In genomic region chr14:77580964-77581505, GRCh38 we compare ENCODE assay signal across 9 cellular contexts. TPM values are rescaled to one million over a fixed set of nuclear protein-coding genes. Genes with fewer than 3 reads are reported as not detected.
DNase-seq lines count a peak whose midpoint lies in the region; ATAC-seq, FAIRE-seq and TF ChIP-seq lines count a peak whose summit lies in the region.
"Had no signal": no experiment of that assay in that cellular context is flagged by ENCODE, and none has a peak within 500 bp of the region (broad histone marks: within the 10 kb centered on the region; RNA-seq: fewer than 3 reads in every experiment).

No MANE protein-coding gene starts in this region.

- intact Hi-C loops in endothelial cell of umbilical vein (cut with micrococcal nuclease) (no loop called here), spleen (cut with DNase I; ENCODE audit: low total_unique reads) (no loop called here)

- H3K4me3 ChIP-seq in endothelial cell of umbilical vein (replicated peaks in 1 of 3; ENCODE audit: insufficient read depth in 1 of 3, low read depth in 1 of 3, low read length in 3 of 3) (peak overlapping the region in 1 of 3 experiments; percentile 53), spleen (peak overlapping the region in 2 of 8 donors; percentile 22 to 23)
- H3K4me3 ChIP-seq: lung had no signal

- no peak overlapping the region for H2AFZ ChIP-seq in endothelial cell of umbilical vein (ENCODE audit: low read depth, low read length)

- WGBS in spleen, 5 donors, result 19 to 32% (median 25%) methylated on average over 4 of the region's 4 CpGs

- H4K20me1 ChIP-seq in endothelial cell of umbilical vein (replicated peaks; ENCODE audit: control insufficient read depth, extremely low read depth, insufficient read depth, low read length), result no peaks in the 10 kb centered on the region

- H3K9ac ChIP-seq in endothelial cell of umbilical vein (replicated peaks; ENCODE audit: extremely low read depth, insufficient read depth, low read length), result peak overlapping the region; percentile 45

- H3K36me3 ChIP-seq in endothelial cell of umbilical vein (ENCODE audit: control insufficient read depth in 2 of 2, extremely low read depth in 1 of 2, insufficient read depth in 2 of 2, low read length in 2 of 2) (no peaks in the 10 kb centered on the region), spleen (peaks cover 0 to 29% (median 2%) of the 10 kb centered on the region in 6 donors)

- TF ChIP-seq CTCF in endothelial cell of umbilical vein (IDR thresholded peaks at IDR 0.05; ENCODE audit: extremely low read depth in 1 of 2, insufficient read depth in 1 of 2, low read depth in 1 of 2, low read length in 2 of 2), result no peak
- TF ChIP-seq CTCF in spleen (IDR thresholded peaks at IDR 0.05 in 8 of 11, conservative IDR thresholded peaks at IDR 0.05 in 3 of 11), result no peak

- peak overlapping the region; percentile 42 for H3K27ac ChIP-seq in endothelial cell of umbilical vein (ENCODE audit: insufficient read depth, low read depth, low read length)
- peak overlapping the region; percentile 47 to 81 (median 68) for H3K27ac ChIP-seq in spleen

- CTCF ChIA-PET in endothelial cell of umbilical vein (lab: Charles Lee), result interaction anchor here (0.8 to 1.6 kb wide), 6 partner anchors 9 to 61 kb away, joined by 3 to 10 read pairs (median 5); no protein-coding TSS in a partner anchor

- peak; percentile 20 for DNase-seq in AG20443 (ENCODE audit: low spot score)
- peak; percentile 72 for DNase-seq in NCI-H748 treated with DMSO at 0.1 percent for 48 hours (lab: John Stamatoyannopoulos, UW)
- DNase-seq in endothelial cell of umbilical vein (ENCODE audit: low read depth, low spot score), result peak; percentile 89
- no peak for DNase-seq in spleen
- DNase-seq in COLO668 (lab: John Stamatoyannopoulos, UW; ENCODE audit: unreplicated experiment), result no peak
- DNase-seq in activated CD4-positive, alpha-beta T cell treated with anti-CD3 and anti-CD28 coated beads, Interleukin-2, amount 50 U/mL, for 1 hour, result no peak

- dilution Hi-C loops in endothelial cell of umbilical vein (cut with MboI; ENCODE audit: extremely low pct_ligation_motif_present, low sequenced_read_pairs), result no loop called here

- FAIRE-seq in endothelial cell of umbilical vein (lab: Jason Lieb, UNC), result peak; percentile 43

- no TSS peak for BruUV-seq in endothelial cell of umbilical vein (replicated peaks; lab: Mats Ljungman, UMichigan)

- H3K4me1 ChIP-seq in endothelial cell of umbilical vein (ENCODE audit: control insufficient read depth, extremely low read depth, insufficient read depth, low read length) (peaks cover 37% of the 10 kb centered on the region), spleen (peaks cover 23 to 90% (median 60%) of the 10 kb centered on the region in 6 donors)

- H3K9me1 ChIP-seq in endothelial cell of umbilical vein (replicated peaks; ENCODE audit: control insufficient read depth, extremely low read depth, insufficient read depth, low read length), result no peaks in the 10 kb centered on the region

- POLR2A ChIA-PET in endothelial cell of umbilical vein (lab: Charles Lee), result interaction anchor here (0.6 to 1.1 kb wide), 4 partner anchors 12 to 82 kb away, joined by 3 to 7 read pairs (median 4); partner anchors contain the start of gene ISM2

- no peaks in the 10 kb centered on the region for H3K9me3 ChIP-seq in endothelial cell of umbilical vein (replicated peaks; ENCODE audit: control insufficient read depth, insufficient read depth, low read length)
- H3K9me3 ChIP-seq in spleen, result no peaks in the 10 kb centered on the region

- H3K4me2 ChIP-seq in endothelial cell of umbilical vein (ENCODE audit: insufficient read depth, low read length), result peak overlapping the region; percentile 73

- peaks cover 70% of the 10 kb centered on the region for H3K79me2 ChIP-seq in endothelial cell of umbilical vein (ENCODE audit: control insufficient read depth, insufficient read depth, low read length)

- ATAC-seq in GM18858 (IDR thresholded peaks at IDR 0.05; ENCODE audit: unreplicated experiment) (peak; percentile 96), HG02981 (IDR thresholded peaks at IDR 0.05; ENCODE audit: unreplicated experiment) (peak; percentile 99)

- TF ChIP-seq POLR2A in endothelial cell of umbilical vein (IDR thresholded peaks at IDR 0.05; ENCODE audit: low read depth, low read length) (no peak), spleen (IDR thresholded peaks at IDR 0.05) (no peak)

- H3K27me3 ChIP-seq in endothelial cell of umbilical vein (ENCODE audit: control insufficient read depth in 2 of 2, insufficient read depth in 2 of 2, low read length in 2 of 2), result no peaks in the 10 kb centered on the region
- H3K27me3 ChIP-seq in spleen (replicated peaks in 1 of 7), result no peaks in the 10 kb centered on the region

TF ChIP-seq in endothelial cell of umbilical vein, 7 proteins besides CTCF, POLR2A, EP300 and RAD21:
- TF ChIP-seq, protein P1, sequence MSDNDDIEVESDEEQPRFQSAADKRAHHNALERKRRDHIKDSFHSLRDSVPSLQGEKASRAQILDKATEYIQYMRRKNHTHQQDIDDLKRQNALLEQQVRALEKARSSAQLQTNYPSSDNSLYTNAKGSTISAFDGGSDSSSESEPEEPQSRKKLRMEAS (IDR thresholded peaks at IDR 0.05; ENCODE audit: insufficient read depth, insufficient read length), result no peak
- peak; percentile 31 for TF ChIP-seq GATA2 (IDR thresholded peaks at IDR 0.05; ENCODE audit: insufficient read depth, insufficient read length, low read depth, low read length)

RNA-seq across cellular contexts. Expression of gene SPTLC2, which starts 35.4 kb away (rescaled TPM):
- 57.2 and 71.3 TPM in 2 replicates for total RNA-seq in endothelial cell of umbilical vein
- 13.3 and 19.1 TPM in 2 replicates for polyA plus RNA-seq in endothelial cell of umbilical vein
- polyA plus RNA-seq in endothelial cell of umbilical vein (2011; cell fraction: cytosol; rRNA removed), result 21.1 and 24.2 TPM in 2 replicates
- polyA plus RNA-seq in endothelial cell of umbilical vein (2011; cell fraction: nucleus; rRNA removed), result 20.1 and 28.5 TPM in 2 replicates
- polyA plus RNA-seq in endothelial cell of umbilical vein (2012), result 25.9 and 32.7 TPM in 2 replicates
- polyA minus RNA-seq in endothelial cell of umbilical vein, result 57.7 and 96.5 TPM in 2 replicates
- 11.7 TPM for polyA minus RNA-seq in endothelial cell of umbilical vein (2011; cell fraction: cytosol; rRNA and poly(A)+ RNA removed)
- 24.8 and 35.8 TPM in 2 replicates for polyA minus RNA-seq in endothelial cell of umbilical vein (2011; cell fraction: nucleus; rRNA and poly(A)+ RNA removed)
- 100 to 1,000 TPM in 1 of 7 donors, 10 to 100 TPM in 6; 62.0 to 103 (median 79.7) TPM for total RNA-seq in spleen
- 10 to 100 TPM in 1 of 3 donors, 1 to 10 TPM in 2; 7.0 to 10.9 (median 7.3) TPM for polyA plus RNA-seq in spleen

Comparison
In these comparisons a context has a peak if more than half of its experiments do, and no peak if none do; other contexts are left out.
1. DNase-seq: peak in AG20443 (single experiment), NCI-H748 treated with DMSO at 0.1 percent for 48 hours (single experiment) and endothelial cell of umbilical vein (single experiment); none in spleen (single experiment), COLO668 (single experiment) and activated CD4-positive, alpha-beta T cell treated with anti-CD3 and anti-CD28 coated beads, Interleukin-2, amount 50 U/mL, for 1 hour (single experiment).